Comparison of ENCODE assay signal across 8 cellular contexts in the genomic region with DNA sequence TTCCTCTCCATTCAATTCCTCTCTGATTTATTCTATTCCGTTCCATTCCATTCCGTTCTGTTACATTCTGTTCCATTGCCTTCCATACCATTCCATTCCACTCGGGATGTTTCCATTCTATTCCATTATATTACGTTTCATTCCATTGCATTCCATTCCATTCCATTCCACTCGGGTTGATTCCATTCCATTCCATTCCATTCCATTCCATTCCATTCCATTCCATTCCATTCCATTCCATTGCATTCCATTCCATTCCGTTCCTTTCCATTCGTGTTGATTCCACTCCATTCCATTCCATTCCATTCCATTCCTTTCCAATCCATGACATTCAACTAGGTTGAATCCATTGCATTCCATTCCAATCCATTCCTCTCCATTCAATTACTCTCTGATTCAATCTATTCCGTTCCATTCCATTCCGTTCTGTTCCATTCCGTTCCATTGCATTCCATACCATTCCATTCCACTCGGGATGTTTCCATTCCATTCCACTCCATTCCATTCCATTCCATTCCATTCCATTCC.
A peak's percentile ranks its signal among the peaks of the same experiment; 100 is the strongest.
DNase-seq lines count a peak whose midpoint lies in the region; ATAC-seq lines count a peak whose summit lies in the region.
"Not testable (repeated sequence)": the region's sequence is repeated elsewhere in the genome, so short reads cannot be mapped to it uniquely, and the experiment has no call there.

No MANE protein-coding gene starts in this region.

- H3K4me1 Mint-ChIP-seq in CD4-positive, CD25-positive, alpha-beta regulatory T cell: peaks cover 0 to 22% (median 2%) of the 10 kb centered on the region in 4 donors
- H3K4me1 Mint-ChIP-seq in activated T-cell treated with anti-CD3 and anti-CD28 coated beads, Interleukin-2, amount 50 U/mL, for 72 hours (ENCODE audit: low read depth); natural killer cell treated with Interleukin-12 subunit alpha and Interleukin-12 subunit beta and Interleukin-15 and Interleukin-18, amount 100 ng/mL, for 72 hours (ENCODE audit: low read depth in 2 of 2): not testable (repeated sequence)

- peaks cover 10 to 51% (median 35%) of the 10 kb centered on the region in 7 donors for H3K9me3 Mint-ChIP-seq in CD4-positive, CD25-positive, alpha-beta regulatory T cell
- peaks cover 38 to 40% of the 10 kb centered on the region in 2 donors for H3K9me3 Mint-ChIP-seq in activated T-cell treated with anti-CD3 and anti-CD28 coated beads, Interleukin-2, amount 50 U/mL, for 72 hours
- H3K9me3 Mint-ChIP-seq in natural killer cell treated with Interleukin-12 subunit alpha and Interleukin-12 subunit beta and Interleukin-15 and Interleukin-18, amount 100 ng/mL, for 72 hours: peaks cover 42% of the 10 kb centered on the region

- not testable (repeated sequence) for H3K27ac ChIP-seq in CD4-positive, CD25-positive, alpha-beta regulatory T cell (ENCODE audit: insufficient read depth, low read length, poor library complexity, severe bottlenecking)

- H3K27me3 Mint-ChIP-seq in CD4-positive, CD25-positive, alpha-beta regulatory T cell; activated T-cell treated with anti-CD3 and anti-CD28 coated beads, Interleukin-2, amount 50 U/mL, for 72 hours (ENCODE audit: low read depth); natural killer cell treated with Interleukin-12 subunit alpha and Interleukin-12 subunit beta and Interleukin-15 and Interleukin-18, amount 100 ng/mL, for 72 hours: not testable (repeated sequence)

- H3K9me3 ChIP-seq in CD4-positive, CD25-positive, alpha-beta regulatory T cell (ENCODE audit: control insufficient read depth in 2 of 2, low read length in 2 of 2): peaks cover 33 to 37% of the 10 kb centered on the region in 2 experiments

- H3K4me1 ChIP-seq in CD4-positive, CD25-positive, alpha-beta regulatory T cell (ENCODE audit: control insufficient read depth, insufficient read depth, low read length, poor library complexity, severe bottlenecking): not testable (repeated sequence)

- not testable (repeated sequence) for H3K27ac Mint-ChIP-seq in CD4-positive, CD25-positive, alpha-beta regulatory T cell; activated T-cell treated with anti-CD3 and anti-CD28 coated beads, Interleukin-2, amount 50 U/mL, for 72 hours; natural killer cell treated with Interleukin-12 subunit alpha and Interleukin-12 subunit beta and Interleukin-15 and Interleukin-18, amount 100 ng/mL, for 72 hours

- peaks cover 32% of the 10 kb centered on the region for H3K36me3 Mint-ChIP-seq in CD4-positive, CD25-positive, alpha-beta regulatory T cell
- H3K36me3 Mint-ChIP-seq in activated T-cell treated with anti-CD3 and anti-CD28 coated beads, Interleukin-2, amount 50 U/mL, for 72 hours (ENCODE audit: insufficient read depth in 2 of 2): peaks cover 40 to 45% of the 10 kb centered on the region in 2 donors
- H3K36me3 Mint-ChIP-seq in natural killer cell treated with Interleukin-12 subunit alpha and Interleukin-12 subunit beta and Interleukin-15 and Interleukin-18, amount 100 ng/mL, for 72 hours: peaks cover 43% of the 10 kb centered on the region

- H3K4me3 Mint-ChIP-seq in CD4-positive, CD25-positive, alpha-beta regulatory T cell; activated T-cell treated with anti-CD3 and anti-CD28 coated beads, Interleukin-2, amount 50 U/mL, for 72 hours; natural killer cell treated with Interleukin-12 subunit alpha and Interleukin-12 subunit beta and Interleukin-15 and Interleukin-18, amount 100 ng/mL, for 72 hours: not testable (repeated sequence)

- H3K27me3 ChIP-seq in CD4-positive, CD25-positive, alpha-beta regulatory T cell (ENCODE audit: control insufficient read depth, insufficient read depth, low read length): not testable (repeated sequence)

- not testable (repeated sequence) for H3K4me3 ChIP-seq in CD4-positive, CD25-positive, alpha-beta regulatory T cell (ENCODE audit: low read depth, low read length)

- intact Hi-C loops in left cardiac atrium (cut with DNase I): not testable (repeated sequence)

- ATAC-seq in CD4-positive, CD25-positive, alpha-beta regulatory T cell (ENCODE audit: low read depth in 2 of 2): peak; percentile 43 to 53
- ATAC-seq in GM19324 (IDR thresholded peaks at IDR 0.05; ENCODE audit: low FRiP score, unreplicated experiment) (peak; percentile 64), GM21723 (IDR thresholded peaks at IDR 0.05; ENCODE audit: unreplicated experiment) (peak; percentile 59), HG02973 (IDR thresholded peaks at IDR 0.05; ENCODE audit: unreplicated experiment) (peak; percentile 41), HG03521 (IDR thresholded peaks at IDR 0.05; ENCODE audit: unreplicated experiment) (peak; percentile 44), left cardiac atrium (peak; percentile 72 to 88)
- ATAC-seq in activated T-cell treated with anti-CD3 and anti-CD28 coated beads, Interleukin-2, amount 50 U/mL, for 72 hours (replicated peaks in 1 of 2): peak; percentile 56 to 57
- peak; percentile 78 to 82 for ATAC-seq in natural killer cell treated with Interleukin-12 subunit alpha and Interleukin-12 subunit beta and Interleukin-15 and Interleukin-18, amount 100 ng/mL, for 72 hours

- not testable (repeated sequence) for H3K36me3 ChIP-seq in CD4-positive, CD25-positive, alpha-beta regulatory T cell (ENCODE audit: control insufficient read depth, insufficient read depth, low read length)

- not testable (repeated sequence) for DNase-seq in CD4-positive, CD25-positive, alpha-beta regulatory T cell; activated T-cell treated with anti-CD3 and anti-CD28 coated beads, Interleukin-2, amount 50 U/mL, for 72 hours; left cardiac atrium; natural killer cell treated with Interleukin-12 subunit alpha and Interleukin-12 subunit beta and Interleukin-15 and Interleukin-18, amount 100 ng/mL, for 72 hours (ENCODE audit: low spot score)
